In genomic region chr7:74452748-74453320, GRCh38 we compare ENCODE assay signal across 8 cellular contexts. TPM values are rescaled to one million over a fixed set of nuclear protein-coding genes. Genes with fewer than 3 reads are reported as not detected.
DNase-seq lines count a peak whose midpoint lies in the region; ATAC-seq and TF ChIP-seq lines count a peak whose summit lies in the region.

No MANE protein-coding gene starts in this region.

- no peak for TF ChIP-seq POLR2A in upper lobe of left lung (IDR thresholded peaks at IDR 0.05)

- H3K9me3 ChIP-seq in mucosa of descending colon (no peaks in the 10 kb centered on the region), upper lobe of left lung (no peaks in the 10 kb centered on the region)

- peak overlapping the region; percentile 79 for H3K27ac Mint-ChIP-seq in T-helper 2 cell treated with Interferon-gamma antibody and Interleukin-4, amounts not matched to agents 5 μg/mL and 100 μg/mL, for 36 hours

- TF ChIP-seq EP300 in upper lobe of left lung (IDR thresholded peaks at IDR 0.05), result no peak

- H3K4me1 ChIP-seq in mucosa of descending colon (ENCODE audit: low read depth) (peaks cover 24% of the 10 kb centered on the region), upper lobe of left lung (peaks cover 17 to 28% (median 20%) of the 10 kb centered on the region in 4 donors)

- peak overlapping the region; percentile 75 for H3K4me3 Mint-ChIP-seq in T-helper 2 cell treated with Interferon-gamma antibody and Interleukin-4, amounts not matched to agents 5 μg/mL and 100 μg/mL, for 36 hours

- peak overlapping the region; percentile 76 to 79 for H3K27ac ChIP-seq in coronary artery
- peak overlapping the region; percentile 80 to 91 (median 86) for H3K27ac ChIP-seq in upper lobe of left lung

- H3K9me3 Mint-ChIP-seq in T-helper 2 cell treated with Interferon-gamma antibody and Interleukin-4, amounts not matched to agents 5 μg/mL and 100 μg/mL, for 36 hours, result no peaks in the 10 kb centered on the region

- intact Hi-C loops in mucosa of descending colon (cut with DNase I, micrococcal nuclease), result loop anchor here in 1 of 2 donors (10.0 kb wide), 1 partner anchor 92 kb away; no protein-coding TSS in a partner anchor
- intact Hi-C loops in posterior cingulate gyrus (cut with DNase I), result loop anchor here (10.0 kb wide), 1 partner anchor 202 kb away; the partner anchor contains the start of gene GTF2I

- no peaks in the 10 kb centered on the region for H3K27me3 ChIP-seq in H7 (ENCODE audit: control insufficient read depth, insufficient read depth, low read length)
- H3K27me3 ChIP-seq in upper lobe of left lung, result no peaks in the 10 kb centered on the region

- peak; percentile 68 for DNase-seq in H7
- no peak for DNase-seq in T-helper 2 cell treated with Interferon-gamma antibody and Interleukin-4, amounts not matched to agents 5 μg/mL and 100 μg/mL, for 36 hours (ENCODE audit: low spot score)
- DNase-seq in coronary artery (ENCODE audit: low spot score), result no peak
- peak; percentile 68 to 72 (median 71) for DNase-seq in mucosa of descending colon
- DNase-seq in upper lobe of left lung, result no peak
- DNase-seq in globus pallidus (ENCODE audit: low spot score), result no peak
- no peak for DNase-seq in NCI-H2081 (lab: John Stamatoyannopoulos, UW)
- DNase-seq in posterior cingulate gyrus, result no peak

- no peaks in the 10 kb centered on the region for H3K36me3 Mint-ChIP-seq in T-helper 2 cell treated with Interferon-gamma antibody and Interleukin-4, amounts not matched to agents 5 μg/mL and 100 μg/mL, for 36 hours (ENCODE audit: low read depth)

- ATAC-seq in mucosa of descending colon (peak; percentile 64), upper lobe of left lung (ENCODE audit: low FRiP score in 2 of 2) (peak in 1 of 2 donors; percentile 34)

- peaks cover 12% of the 10 kb centered on the region for H3K4me1 Mint-ChIP-seq in T-helper 2 cell treated with Interferon-gamma antibody and Interleukin-4, amounts not matched to agents 5 μg/mL and 100 μg/mL, for 36 hours (ENCODE audit: low read depth)

- peak overlapping the region; percentile 66 for H3K4me3 ChIP-seq in H7 (ENCODE audit: insufficient read depth, low read depth, low read length)
- H3K4me3 ChIP-seq in coronary artery, result peak overlapping the region; percentile 94
- no peak overlapping the region for H3K4me3 ChIP-seq in mucosa of descending colon
- H3K4me3 ChIP-seq in upper lobe of left lung, result peak overlapping the region in 3 of 4 donors; percentile 57 to 73 (median 71)

- H3K27me3 Mint-ChIP-seq in T-helper 2 cell treated with Interferon-gamma antibody and Interleukin-4, amounts not matched to agents 5 μg/mL and 100 μg/mL, for 36 hours (ENCODE audit: low read depth), result peaks cover 22% of the 10 kb centered on the region

- H3K36me3 ChIP-seq in H7 (replicated peaks; ENCODE audit: control insufficient read depth, insufficient read depth, low read length), result no peaks in the 10 kb centered on the region
- H3K36me3 ChIP-seq in mucosa of descending colon (ENCODE audit: low read depth), result no peaks in the 10 kb centered on the region
- no peaks in the 10 kb centered on the region for H3K36me3 ChIP-seq in upper lobe of left lung

- 57 to 64% methylated on average over 6 to 7 of the region's 15 CpGs for WGBS in upper lobe of left lung, 2 donors

- no peak for TF ChIP-seq CTCF in coronary artery (IDR thresholded peaks at IDR 0.05)
- no peak for TF ChIP-seq CTCF in mucosa of descending colon (IDR thresholded peaks at IDR 0.05)
- TF ChIP-seq CTCF in upper lobe of left lung (IDR thresholded peaks at IDR 0.05), result no peak

RNA-seq across cellular contexts. Expression of gene GTF2IRD1, which starts 0.9 kb away (rescaled TPM):
- 19.6 and 21.1 TPM in 2 replicates for total RNA-seq in H7 (2014; rRNA removed; shearing (Covaris generic))
- total RNA-seq in mucosa of descending colon, result 10 to 100 TPM; 10.5 to 30.7 (median 12.7) TPM
- 10 to 100 TPM; 16.4 to 41.9 (median 28.1) TPM for total RNA-seq in upper lobe of left lung

Comparison
In these comparisons a context has a peak if more than half of its experiments do, and no peak if none do; other contexts are left out.
1. DNase-seq: peak in H7 (single experiment) and mucosa of descending colon (3 of 3); none in T-helper 2 cell treated with Interferon-gamma antibody and Interleukin-4, amounts not matched to agents 5 μg/mL and 100 μg/mL, for 36 hours (single experiment), coronary artery (single experiment), upper lobe of left lung (0 of 2), globus pallidus (single experiment), NCI-H2081 (0 of 2) and posterior cingulate gyrus (0 of 10).